ENCODE assay signal across 8 cellular contexts in the genomic region with DNA sequence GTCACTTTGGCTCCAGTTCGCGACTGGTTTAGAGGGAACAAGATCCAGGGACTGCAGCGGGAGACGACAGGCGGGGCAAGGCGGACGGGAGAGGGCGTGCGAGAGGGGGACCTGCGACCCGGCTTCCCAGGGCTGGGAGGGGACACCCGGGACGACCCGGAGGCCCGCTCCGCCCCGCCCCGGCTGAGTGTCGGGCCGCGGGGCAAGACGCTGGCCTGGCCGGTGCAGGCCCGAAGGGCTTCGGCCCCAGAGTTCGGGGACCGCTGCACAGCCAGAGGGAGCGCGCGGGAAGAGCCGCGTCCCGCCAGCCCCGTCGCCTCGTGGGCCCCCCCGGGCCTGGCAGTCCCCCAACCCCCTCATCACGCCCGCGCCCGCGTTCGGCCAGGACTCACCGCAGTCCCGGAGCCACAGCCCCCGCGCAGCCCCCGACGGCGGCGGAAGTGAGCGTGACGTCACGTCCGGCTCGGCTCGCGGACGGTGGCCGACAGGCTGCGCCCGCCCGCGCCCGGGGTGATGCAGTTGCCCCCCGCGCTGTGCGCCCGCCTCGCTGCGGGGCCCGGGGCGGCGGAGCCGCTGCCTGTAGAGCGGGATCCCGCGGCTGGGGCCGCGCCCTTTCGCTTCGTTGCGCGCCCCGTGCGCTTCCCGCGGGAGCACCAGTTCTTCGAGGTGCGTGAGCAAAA. TPM values are rescaled to one million over a fixed set of nuclear protein-coding genes. Genes with fewer than 3 reads are reported as not detected.
A peak's percentile ranks its signal among the peaks of the same experiment; 100 is the strongest.
DNase-seq lines count a peak whose midpoint lies in the region; ATAC-seq, FAIRE-seq and TF ChIP-seq lines count a peak whose summit lies in the region.

A gene with protein sequence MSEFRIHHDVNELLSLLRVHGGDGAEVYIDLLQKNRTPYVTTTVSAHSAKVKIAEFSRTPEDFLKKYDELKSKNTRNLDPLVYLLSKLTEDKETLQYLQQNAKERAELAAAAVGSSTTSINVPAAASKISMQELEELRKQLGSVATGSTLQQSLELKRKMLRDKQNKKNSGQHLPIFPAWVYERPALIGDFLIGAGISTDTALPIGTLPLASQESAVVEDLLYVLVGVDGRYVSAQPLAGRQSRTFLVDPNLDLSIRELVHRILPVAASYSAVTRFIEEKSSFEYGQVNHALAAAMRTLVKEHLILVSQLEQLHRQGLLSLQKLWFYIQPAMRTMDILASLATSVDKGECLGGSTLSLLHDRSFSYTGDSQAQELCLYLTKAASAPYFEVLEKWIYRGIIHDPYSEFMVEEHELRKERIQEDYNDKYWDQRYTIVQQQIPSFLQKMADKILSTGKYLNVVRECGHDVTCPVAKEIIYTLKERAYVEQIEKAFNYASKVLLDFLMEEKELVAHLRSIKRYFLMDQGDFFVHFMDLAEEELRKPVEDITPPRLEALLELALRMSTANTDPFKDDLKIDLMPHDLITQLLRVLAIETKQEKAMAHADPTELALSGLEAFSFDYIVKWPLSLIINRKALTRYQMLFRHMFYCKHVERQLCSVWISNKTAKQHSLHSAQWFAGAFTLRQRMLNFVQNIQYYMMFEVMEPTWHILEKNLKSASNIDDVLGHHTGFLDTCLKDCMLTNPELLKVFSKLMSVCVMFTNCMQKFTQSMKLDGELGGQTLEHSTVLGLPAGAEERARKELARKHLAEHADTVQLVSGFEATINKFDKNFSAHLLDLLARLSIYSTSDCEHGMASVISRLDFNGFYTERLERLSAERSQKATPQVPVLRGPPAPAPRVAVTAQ (minus strand): TSS at position 442 of the 680 bp plus-strand sequence. CDS start 5,931 bp downstream, outside the sequence.
A gene with protein sequence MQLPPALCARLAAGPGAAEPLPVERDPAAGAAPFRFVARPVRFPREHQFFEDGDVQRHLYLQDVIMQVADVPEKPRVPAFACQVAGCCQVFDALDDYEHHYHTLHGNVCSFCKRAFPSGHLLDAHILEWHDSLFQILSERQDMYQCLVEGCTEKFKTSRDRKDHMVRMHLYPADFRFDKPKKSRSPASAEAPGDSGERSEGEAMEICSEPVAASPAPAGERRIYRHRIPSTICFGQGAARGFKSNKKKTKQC (plus strand): TSS at position 484 of the 680 bp plus-strand sequence. CDS start 30 bp downstream, at position 514.

- H3K27ac Mint-ChIP-seq in T-helper 17 cell: peak within 1 kb of the TSS; percentile 98

- FAIRE-seq in H54 (lab: Jason Lieb, UNC) (no peak), urothelium cell line (lab: Jason Lieb, UNC) (peak; percentile 81)

- peak; percentile 18; the same call in 1 of the 2 replicates for TF ChIP-seq CTCF in Loucy (conservative IDR thresholded peaks at IDR 0.05; ENCODE audit: low read length)

- intact Hi-C loops in left ventricle myocardium superior (cut with micrococcal nuclease): no loop called here

- peak within 1 kb of the TSS; percentile 78 for H2AFZ ChIP-seq in Loucy (ENCODE audit: low read length)

- ATAC-seq in T-helper 17 cell (peak; percentile 69), left ventricle myocardium superior (peak; percentile 91)

- H3K27me3 Mint-ChIP-seq in T-helper 17 cell: no peaks in the 10 kb centered on the region

- peak within 1 kb of the TSS; percentile 82 for H3K9ac ChIP-seq in Loucy (ENCODE audit: low read depth, low read length, poor library complexity, severe bottlenecking)

- H3K4me3 ChIP-seq in Loucy (ENCODE audit: low read length, poor library complexity, severe bottlenecking): peak within 1 kb of the TSS; percentile 96

- H3K9me2 ChIP-seq in Loucy (replicated peaks; ENCODE audit: low read depth, low read length): no peaks in the 10 kb centered on the region

- H3K4me2 ChIP-seq in Loucy (ENCODE audit: low read depth, low read length, poor library complexity, severe bottlenecking): peak within 1 kb of the TSS; percentile 91

- H3K4me3 Mint-ChIP-seq in T-helper 17 cell: peak within 1 kb of the TSS; percentile 95

- peaks cover 11% of the 10 kb centered on the region for H4K20me1 ChIP-seq in Loucy (ENCODE audit: insufficient read depth, low read length, poor library complexity, severe bottlenecking)

- peak; percentile 53 for DNase-seq in H54 (ENCODE audit: insufficient read length, low spot score)
- DNase-seq in T-helper 17 cell: peak; percentile 87 to 90 (median 88)
- peak; percentile 50 for DNase-seq in amniotic stem cell (lab: John Stamatoyannopoulos, UW)
- DNase-seq in left ventricle myocardium superior: peak; percentile 93
- peak; percentile 87 for DNase-seq in putamen (ENCODE audit: low spot score)
- DNase-seq in urothelium cell line (ENCODE audit: low spot score): peak; percentile 87

- no peaks in the 10 kb centered on the region; the same call in 1 of the 2 replicates for H3F3A ChIP-seq in Loucy (ENCODE audit: low read depth)

- H3K4me1 ChIP-seq in Loucy (ENCODE audit: insufficient read depth, low read length, poor library complexity, severe bottlenecking): peaks cover 17% of the 10 kb centered on the region

- TF ChIP-seq POLR2A in GM10847 (IDR thresholded peaks at IDR 0.05; ENCODE audit: extremely low read depth, insufficient read length): peak; percentile 74
- peak; percentile 56 for TF ChIP-seq POLR2A in H54 (IDR thresholded peaks at IDR 0.05; ENCODE audit: low read depth, low read length)

- peaks cover 25% of the 10 kb centered on the region for H3K4me1 Mint-ChIP-seq in T-helper 17 cell

- no peaks in the 10 kb centered on the region for H3K27me3 ChIP-seq in Loucy (ENCODE audit: insufficient read depth, low read length, poor library complexity, severe bottlenecking)

- H3K36me3 Mint-ChIP-seq in T-helper 17 cell (ENCODE audit: low read depth): peaks cover 5% of the 10 kb centered on the region

- H3K9me3 ChIP-seq in Loucy (ENCODE audit: insufficient read depth, low read depth, low read length) (no peaks in the 10 kb centered on the region), T-helper 17 cell (ENCODE audit: control insufficient read depth, low read length, poor library complexity, severe bottlenecking) (no peaks in the 10 kb centered on the region)

- H3K36me3 ChIP-seq in Loucy (ENCODE audit: insufficient read depth, low read length): no peaks in the 10 kb centered on the region

- peaks cover 47% of the 10 kb centered on the region for H3K79me2 ChIP-seq in Loucy (ENCODE audit: insufficient read depth, low read length)

RNA-seq across cellular contexts. Expression of the first gene that starts in this region (rescaled TPM):
- 10 to 100 TPM; 73.6 to 75.4 TPM for total RNA-seq in T-helper 17 cell
- total RNA-seq in left ventricle myocardium superior: 42.6 TPM

RNA-seq across cellular contexts. Expression of the second gene that starts in this region (rescaled TPM):
- 10 to 100 TPM; 28.1 to 33.2 TPM for total RNA-seq in T-helper 17 cell
- total RNA-seq in left ventricle myocardium superior: 45.1 TPM

Comparison
In these comparisons a context has a peak if more than half of its experiments do, and no peak if none do; other contexts are left out.
1. Peak in every context shown above with its lines: DNase-seq, ATAC-seq and H3K4me3 ChIP-seq.